Comparison of ENCODE assay signal across 12 cellular contexts in genomic region chr16:50468749-50469078, GRCh38.
DNase-seq lines count a peak whose midpoint lies in the region; ATAC-seq and TF ChIP-seq lines count a peak whose summit lies in the region.
"Had no signal": no experiment of that assay in that cellular context is flagged by ENCODE, and none has a peak within 500 bp of the region (broad histone marks: within the 10 kb centered on the region; RNA-seq: fewer than 3 reads in every experiment).

No MANE protein-coding gene starts in this region.

- CTCF ChIA-PET in activated CD4-positive, alpha-beta memory T cell treated with anti-CD3 and anti-CD28 coated beads for 36 hours (lab: Charles Lee) = no interaction called here

- no peak overlapping the region for H3K9ac ChIP-seq in iPS-18a (ENCODE audit: low read length)

- H3K36me3 ChIP-seq in iPS-18a (ENCODE audit: control insufficient read depth, low read depth, low read length) (no peaks in the 10 kb centered on the region), SJCRH30 (no peaks in the 10 kb centered on the region)
- H3K36me3 ChIP-seq: pancreas, thoracic aorta had no signal

- no peak overlapping the region for H3K27ac Mint-ChIP-seq in activated CD4-positive, alpha-beta memory T cell treated with anti-CD3 and anti-CD28 coated beads for 36 hours
- no peak overlapping the region for H3K27ac Mint-ChIP-seq in type B pancreatic cell
- H3K27ac Mint-ChIP-seq: activated CD8-positive, alpha-beta memory T cell treated with anti-CD3 and anti-CD28 coated beads, Interleukin-2, amount 10 ng/mL, durations not matched to agents 7 days and 5 days; dendritic cell treated with granulocyte-macrophage colony-stimulating factor and Interleukin-4, amounts not matched to agents 40 ng/mL and 50 ng/mL, for 4 days had no signal

- H3K27me3 ChIP-seq in iPS-18a (ENCODE audit: control insufficient read depth, insufficient read depth, low read length) (peaks cover 52% of the 10 kb centered on the region), SJCRH30 (no peaks in the 10 kb centered on the region)
- H3K27me3 ChIP-seq: pancreas had no signal

- no peak overlapping the region for H3K27ac ChIP-seq in iPS-18a (ENCODE audit: low read length)
- H3K27ac ChIP-seq in SJCRH30 = no peak overlapping the region
- H3K27ac ChIP-seq in coronary artery = no peak overlapping the region
- H3K27ac ChIP-seq: pancreas, thoracic aorta had no signal

- peaks cover 20% of the 10 kb centered on the region for H3K27me3 Mint-ChIP-seq in activated CD4-positive, alpha-beta memory T cell treated with anti-CD3 and anti-CD28 coated beads for 36 hours
- H3K27me3 Mint-ChIP-seq in type B pancreatic cell = peaks cover 11% of the 10 kb centered on the region

- TF ChIP-seq CTCF in type B pancreatic cell (conservative IDR thresholded peaks at IDR 0.05) (no peak), coronary artery (IDR thresholded peaks at IDR 0.05) (no peak)

- H3K4me1 Mint-ChIP-seq in activated CD4-positive, alpha-beta memory T cell treated with anti-CD3 and anti-CD28 coated beads for 36 hours (ENCODE audit: low read depth) = peaks cover 13% of the 10 kb centered on the region
- peaks cover 27% of the 10 kb centered on the region for H3K4me1 Mint-ChIP-seq in type B pancreatic cell (ENCODE audit: unreplicated experiment)

- H3K4me3 Mint-ChIP-seq in activated CD4-positive, alpha-beta memory T cell treated with anti-CD3 and anti-CD28 coated beads for 36 hours = peak overlapping the region; percentile 24
- H3K4me3 Mint-ChIP-seq in type B pancreatic cell = peak overlapping the region; percentile 76
- H3K4me3 Mint-ChIP-seq: activated CD8-positive, alpha-beta memory T cell treated with anti-CD3 and anti-CD28 coated beads, Interleukin-2, amount 10 ng/mL, durations not matched to agents 7 days and 5 days; dendritic cell treated with granulocyte-macrophage colony-stimulating factor and Interleukin-4, amounts not matched to agents 40 ng/mL and 50 ng/mL, for 4 days had no signal

- H3K36me3 Mint-ChIP-seq in activated CD4-positive, alpha-beta memory T cell treated with anti-CD3 and anti-CD28 coated beads for 36 hours = no peaks in the 10 kb centered on the region
- H3K36me3 Mint-ChIP-seq in type B pancreatic cell = no peaks in the 10 kb centered on the region
- H3K36me3 Mint-ChIP-seq: activated CD8-positive, alpha-beta memory T cell treated with anti-CD3 and anti-CD28 coated beads, Interleukin-2, amount 10 ng/mL, durations not matched to agents 7 days and 5 days had no signal

- no peaks in the 10 kb centered on the region for H3K9me3 ChIP-seq in iPS-18a (ENCODE audit: control insufficient read depth, low read depth, low read length)
- peaks cover 4% of the 10 kb centered on the region; the same call in 1 of the 2 replicates for H3K9me3 ChIP-seq in SJCRH30 (replicated peaks)
- H3K9me3 ChIP-seq: pancreas, thoracic aorta had no signal

- H3K9me3 Mint-ChIP-seq in activated CD4-positive, alpha-beta memory T cell treated with anti-CD3 and anti-CD28 coated beads for 36 hours = no peaks in the 10 kb centered on the region
- peaks cover 5% of the 10 kb centered on the region for H3K9me3 Mint-ChIP-seq in type B pancreatic cell
- H3K9me3 Mint-ChIP-seq: dendritic cell treated with granulocyte-macrophage colony-stimulating factor and Interleukin-4, amounts not matched to agents 40 ng/mL and 50 ng/mL, for 4 days had no signal

- no peak for DNase-seq in Right ventricle myocardium inferior (ENCODE audit: missing footprints)
- no peak for DNase-seq in cardiac septum (ENCODE audit: low spot score)
- DNase-seq in activated CD4-positive, alpha-beta memory T cell treated with anti-CD3 and anti-CD28 coated beads for 36 hours = no peak
- no peak for DNase-seq in type B pancreatic cell (ENCODE audit: extremely low spot score, unreplicated experiment)
- no peak for DNase-seq in SJCRH30
- no peak for DNase-seq in inferior parietal cortex (ENCODE audit: extremely low spot score)
- no peak for DNase-seq in coronary artery (ENCODE audit: low spot score)
- DNase-seq: activated CD8-positive, alpha-beta memory T cell treated with anti-CD3 and anti-CD28 coated beads, Interleukin-2, amount 10 ng/mL, durations not matched to agents 7 days and 5 days; pancreas had no signal

- POLR2A ChIA-PET in activated CD4-positive, alpha-beta memory T cell treated with anti-CD3 and anti-CD28 coated beads for 36 hours (lab: Charles Lee) = no interaction called here

- H3K4me1 ChIP-seq in iPS-18a (ENCODE audit: control insufficient read depth, low read depth, low read length) = peaks cover 27% of the 10 kb centered on the region
- peaks cover 8% of the 10 kb centered on the region; the same call in 1 of the 2 replicates for H3K4me1 ChIP-seq in SJCRH30

- H3K4me3 ChIP-seq in iPS-18a (ENCODE audit: low read length) (peak overlapping the region; percentile 25), SJCRH30 (no peak overlapping the region), coronary artery (no peak overlapping the region)

- intact Hi-C loops in Right ventricle myocardium inferior (cut with DNase I) = no loop called here
- intact Hi-C loops in cardiac septum (cut with DNase I) = no loop called here
- intact Hi-C loops in activated CD4-positive, alpha-beta memory T cell treated with anti-CD3 and anti-CD28 coated beads for 36 hours (cut with micrococcal nuclease) = no loop called here

- peak; percentile 33 for ATAC-seq in Right ventricle myocardium inferior
- ATAC-seq: activated CD8-positive, alpha-beta memory T cell treated with anti-CD3 and anti-CD28 coated beads, Interleukin-2, amount 10 ng/mL, durations not matched to agents 7 days and 5 days had no signal
